8 cellular contexts compared by ENCODE assay signal in the genomic region with DNA sequence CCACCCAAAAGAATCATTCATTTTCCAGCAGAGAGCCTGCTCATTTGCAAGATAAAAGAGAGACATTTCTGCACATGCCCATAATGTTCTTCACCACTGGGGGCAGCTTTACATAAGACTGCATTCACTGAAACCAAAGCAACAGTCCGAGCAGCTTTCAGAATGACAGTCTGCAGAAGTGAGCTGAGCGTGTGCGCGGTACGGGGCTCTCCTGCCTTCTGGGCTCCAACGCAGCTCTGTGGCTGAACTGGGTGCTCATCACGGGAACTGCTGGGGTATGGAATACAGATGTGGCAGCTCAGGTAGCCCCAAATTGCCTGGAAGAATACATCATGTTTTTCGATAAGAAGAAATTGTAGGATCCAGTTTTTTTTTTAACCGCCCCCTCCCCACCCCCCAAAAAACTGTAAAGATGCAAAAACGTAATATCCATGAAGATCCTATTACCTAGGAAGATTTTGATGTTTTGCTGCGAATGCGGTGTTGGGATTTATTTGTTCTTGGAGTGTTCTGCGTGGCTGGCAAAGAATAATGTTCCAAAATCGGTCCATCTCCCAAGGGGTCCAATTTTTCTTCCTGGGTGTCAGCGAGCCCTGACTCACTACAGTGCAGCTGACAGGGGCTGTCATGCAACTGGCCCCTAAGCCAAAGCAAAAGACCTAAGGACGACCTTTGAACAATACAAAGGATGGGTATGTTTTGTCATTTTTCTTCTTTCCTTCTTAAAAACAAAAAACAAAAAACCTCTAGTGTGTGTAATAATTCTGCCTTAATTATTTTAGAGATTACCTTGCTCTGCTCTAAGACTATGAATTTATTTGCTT. TPM values are rescaled to one million over a fixed set of nuclear protein-coding genes. Genes with fewer than 3 reads are reported as not detected.
A peak's percentile ranks its signal among the peaks of the same experiment; 100 is the strongest.
DNase-seq lines count a peak whose midpoint lies in the region; ATAC-seq, FAIRE-seq and TF ChIP-seq lines count a peak whose summit lies in the region.

TSS of gene LRRTM3 (plus strand) at position 141 of the 824 bp plus-strand sequence.

- H3K4me1 ChIP-seq in colonic mucosa: no peaks in the 10 kb centered on the region
- H3K4me1 ChIP-seq in stomach smooth muscle (ENCODE audit: control insufficient read depth, insufficient read depth, low read length): peaks cover 5% of the 10 kb centered on the region

- H3K27me3 ChIP-seq in colonic mucosa (peaks cover 14% of the 10 kb centered on the region), stomach smooth muscle (ENCODE audit: control insufficient read depth in 1 of 2, insufficient read depth in 2 of 2, low read length in 2 of 2) (peaks cover 3 to 17% of the 10 kb centered on the region in 2 donors)

- H3K9ac ChIP-seq in colonic mucosa (ENCODE audit: low read depth in 2 of 2, low read length in 2 of 2): no peak within 1 kb of the TSS
- H3K9ac ChIP-seq in stomach smooth muscle (ENCODE audit: low read length in 2 of 2): no peak within 1 kb of the TSS

- peak; percentile 50 for TF ChIP-seq CTCF in colonic mucosa (IDR thresholded peaks at IDR 0.05)

- H3K27ac ChIP-seq in colonic mucosa: no peak within 1 kb of the TSS
- no peak within 1 kb of the TSS for H3K27ac ChIP-seq in stomach smooth muscle (ENCODE audit: low read length)

- intact Hi-C loops in colonic mucosa (cut with DNase I): loop anchor here (5.0 kb wide), 1 partner anchor 339 kb away; no protein-coding TSS in a partner anchor

- peak; percentile 26 for FAIRE-seq in HTR-8/SVneo (lab: Jason Lieb, UNC)

- H3K9me3 ChIP-seq in colonic mucosa: no peaks in the 10 kb centered on the region
- H3K9me3 ChIP-seq in stomach smooth muscle (ENCODE audit: control insufficient read depth in 2 of 2, low read length in 2 of 2): no peaks in the 10 kb centered on the region

- DNase-seq in activated CD8-positive, alpha-beta memory T cell treated with anti-CD3 and anti-CD28 coated beads, Interleukin-2, amount 50 U/mL, for 48 hours: peak; percentile 46
- DNase-seq in activated CD8-positive, alpha-beta memory T cell treated with anti-CD3 and anti-CD28 coated beads for 24 hours: no peak
- DNase-seq in HTR-8/SVneo (ENCODE audit: insufficient read length, low spot score) (peak; percentile 67), RPMI7951 (ENCODE audit: low read depth) (peak; percentile 58), colonic mucosa (peak; percentile 37), left lobe of liver (ENCODE audit: low spot score) (peak; percentile 48)

- ATAC-seq in GM21576 (IDR thresholded peaks at IDR 0.05; ENCODE audit: unreplicated experiment) (peak; percentile 100), left lobe of liver (peak; percentile 100)

- no peak within 1 kb of the TSS for H3K4me3 ChIP-seq in colonic mucosa
- peak within 1 kb of the TSS; percentile 28 to 63 for H3K4me3 ChIP-seq in stomach smooth muscle (ENCODE audit: low read length in 2 of 2)

- H3K36me3 ChIP-seq in colonic mucosa (no peaks in the 10 kb centered on the region), stomach smooth muscle (ENCODE audit: control insufficient read depth in 2 of 2, insufficient read depth in 2 of 2, low read length in 2 of 2) (no peaks in the 10 kb centered on the region)

RNA-seq across cellular contexts. Expression of gene LRRTM3, which starts in this region (rescaled TPM):
- total RNA-seq in RPMI7951 (2014; rRNA removed; shearing (Covaris generic)): not detected in 2 replicates
- not detected for total RNA-seq in colonic mucosa
- not detected for total RNA-seq in left lobe of liver

Comparison
In these comparisons a context has a peak if more than half of its experiments do, and no peak if none do; other contexts are left out.
1. Peak in DNase-seq in RPMI7951; RNA of the gene not detected or under 1 TPM.
2. Peak in DNase-seq in colonic mucosa; RNA of the gene not detected or under 1 TPM.
3. Peak in DNase-seq and ATAC-seq in left lobe of liver; RNA of the gene not detected or under 1 TPM.